1 cellular context compared by ENCODE assay signal in the genomic region with DNA sequence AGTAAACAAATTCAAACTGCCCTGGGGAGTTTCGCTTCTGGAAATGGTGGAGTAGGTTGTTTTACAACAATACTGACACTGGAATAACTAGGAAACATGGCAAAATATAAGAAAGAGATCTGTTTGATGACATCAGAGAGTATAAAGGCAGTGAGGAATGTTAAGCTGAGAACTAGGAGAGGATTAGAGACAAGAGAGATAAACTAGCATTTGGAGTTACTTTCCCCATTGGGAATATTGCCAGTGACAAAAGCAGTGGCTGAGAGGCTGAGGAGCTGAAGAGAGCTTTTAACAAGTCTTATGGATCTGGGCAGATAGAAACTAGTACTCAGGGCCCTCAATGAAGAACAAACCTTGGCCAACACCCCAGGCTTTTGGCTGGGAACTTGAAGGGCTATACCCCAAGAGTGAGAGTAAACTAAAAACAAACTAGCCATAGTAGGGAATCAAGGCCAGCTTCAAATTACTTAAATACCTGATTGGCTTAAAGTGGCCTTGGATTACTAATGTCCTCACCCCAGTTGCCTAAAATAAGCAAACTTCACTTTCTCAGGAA.
TF ChIP-seq lines count a peak whose summit lies in the region.

No MANE protein-coding gene starts in this region.

TF ChIP-seq in GM23338, 12 proteins besides CTCF, POLR2A, EP300 and RAD21:
- TF ChIP-seq, protein P1, sequence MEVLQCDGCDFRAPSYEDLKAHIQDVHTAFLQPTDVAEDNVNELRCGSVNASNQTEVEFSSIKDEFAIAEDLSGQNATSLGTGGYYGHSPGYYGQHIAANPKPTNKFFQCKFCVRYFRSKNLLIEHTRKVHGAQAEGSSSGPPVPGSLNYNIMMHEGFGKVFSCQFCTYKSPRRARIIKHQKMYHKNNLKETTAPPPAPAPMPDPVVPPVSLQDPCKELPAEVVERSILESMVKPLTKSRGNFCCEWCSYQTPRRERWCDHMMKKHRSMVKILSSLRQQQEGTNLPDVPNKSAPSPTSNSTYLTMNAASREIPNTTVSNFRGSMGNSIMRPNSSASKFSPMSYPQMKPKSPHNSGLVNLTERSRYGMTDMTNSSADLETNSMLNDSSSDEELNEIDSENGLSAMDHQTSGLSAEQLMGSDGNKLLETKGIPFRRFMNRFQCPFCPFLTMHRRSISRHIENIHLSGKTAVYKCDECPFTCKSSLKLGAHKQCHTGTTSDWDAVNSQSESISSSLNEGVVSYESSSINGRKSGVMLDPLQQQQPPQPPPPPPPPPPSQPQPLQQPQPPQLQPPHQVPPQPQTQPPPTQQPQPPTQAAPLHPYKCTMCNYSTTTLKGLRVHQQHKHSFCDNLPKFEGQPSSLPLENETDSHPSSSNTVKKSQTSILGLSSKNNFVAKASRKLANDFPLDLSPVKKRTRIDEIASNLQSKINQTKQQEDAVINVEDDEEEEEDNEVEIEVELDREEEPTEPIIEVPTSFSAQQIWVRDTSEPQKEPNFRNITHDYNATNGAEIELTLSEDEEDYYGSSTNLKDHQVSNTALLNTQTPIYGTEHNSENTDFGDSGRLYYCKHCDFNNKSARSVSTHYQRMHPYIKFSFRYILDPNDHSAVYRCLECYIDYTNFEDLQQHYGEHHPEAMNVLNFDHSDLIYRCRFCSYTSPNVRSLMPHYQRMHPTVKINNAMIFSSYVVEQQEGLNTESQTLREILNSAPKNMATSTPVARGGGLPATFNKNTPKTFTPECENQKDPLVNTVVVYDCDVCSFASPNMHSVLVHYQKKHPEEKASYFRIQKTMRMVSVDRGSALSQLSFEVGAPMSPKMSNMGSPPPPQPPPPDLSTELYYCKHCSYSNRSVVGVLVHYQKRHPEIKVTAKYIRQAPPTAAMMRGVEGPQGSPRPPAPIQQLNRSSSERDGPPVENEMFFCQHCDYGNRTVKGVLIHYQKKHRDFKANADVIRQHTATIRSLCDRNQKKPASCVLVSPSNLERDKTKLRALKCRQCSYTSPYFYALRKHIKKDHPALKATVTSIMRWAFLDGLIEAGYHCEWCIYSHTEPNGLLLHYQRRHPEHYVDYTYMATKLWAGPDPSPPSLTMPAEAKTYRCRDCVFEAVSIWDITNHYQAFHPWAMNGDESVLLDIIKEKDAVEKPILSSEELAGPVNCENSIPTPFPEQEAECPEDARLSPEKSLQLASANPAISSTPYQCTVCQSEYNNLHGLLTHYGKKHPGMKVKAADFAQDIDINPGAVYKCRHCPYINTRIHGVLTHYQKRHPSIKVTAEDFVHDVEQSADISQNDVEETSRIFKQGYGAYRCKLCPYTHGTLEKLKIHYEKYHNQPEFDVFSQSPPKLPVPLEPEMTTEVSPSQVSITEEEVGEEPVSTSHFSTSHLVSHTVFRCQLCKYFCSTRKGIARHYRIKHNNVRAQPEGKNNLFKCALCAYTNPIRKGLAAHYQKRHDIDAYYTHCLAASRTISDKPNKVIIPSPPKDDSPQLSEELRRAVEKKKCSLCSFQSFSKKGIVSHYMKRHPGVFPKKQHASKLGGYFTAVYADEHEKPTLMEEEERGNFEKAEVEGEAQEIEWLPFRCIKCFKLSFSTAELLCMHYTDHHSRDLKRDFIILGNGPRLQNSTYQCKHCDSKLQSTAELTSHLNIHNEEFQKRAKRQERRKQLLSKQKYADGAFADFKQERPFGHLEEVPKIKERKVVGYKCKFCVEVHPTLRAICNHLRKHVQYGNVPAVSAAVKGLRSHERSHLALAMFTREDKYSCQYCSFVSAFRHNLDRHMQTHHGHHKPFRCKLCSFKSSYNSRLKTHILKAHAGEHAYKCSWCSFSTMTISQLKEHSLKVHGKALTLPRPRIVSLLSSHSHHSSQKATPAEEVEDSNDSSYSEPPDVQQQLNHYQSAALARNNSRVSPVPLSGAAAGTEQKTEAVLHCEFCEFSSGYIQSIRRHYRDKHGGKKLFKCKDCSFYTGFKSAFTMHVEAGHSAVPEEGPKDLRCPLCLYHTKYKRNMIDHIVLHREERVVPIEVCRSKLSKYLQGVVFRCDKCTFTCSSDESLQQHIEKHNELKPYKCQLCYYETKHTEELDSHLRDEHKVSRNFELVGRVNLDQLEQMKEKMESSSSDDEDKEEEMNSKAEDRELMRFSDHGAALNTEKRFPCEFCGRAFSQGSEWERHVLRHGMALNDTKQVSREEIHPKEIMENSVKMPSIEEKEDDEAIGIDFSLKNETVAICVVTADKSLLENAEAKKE (CRISPR knock-in tag; IDR thresholded peaks at IDR 0.05) = no peak
